25 cellular contexts compared by ENCODE assay signal in the genomic region with DNA sequence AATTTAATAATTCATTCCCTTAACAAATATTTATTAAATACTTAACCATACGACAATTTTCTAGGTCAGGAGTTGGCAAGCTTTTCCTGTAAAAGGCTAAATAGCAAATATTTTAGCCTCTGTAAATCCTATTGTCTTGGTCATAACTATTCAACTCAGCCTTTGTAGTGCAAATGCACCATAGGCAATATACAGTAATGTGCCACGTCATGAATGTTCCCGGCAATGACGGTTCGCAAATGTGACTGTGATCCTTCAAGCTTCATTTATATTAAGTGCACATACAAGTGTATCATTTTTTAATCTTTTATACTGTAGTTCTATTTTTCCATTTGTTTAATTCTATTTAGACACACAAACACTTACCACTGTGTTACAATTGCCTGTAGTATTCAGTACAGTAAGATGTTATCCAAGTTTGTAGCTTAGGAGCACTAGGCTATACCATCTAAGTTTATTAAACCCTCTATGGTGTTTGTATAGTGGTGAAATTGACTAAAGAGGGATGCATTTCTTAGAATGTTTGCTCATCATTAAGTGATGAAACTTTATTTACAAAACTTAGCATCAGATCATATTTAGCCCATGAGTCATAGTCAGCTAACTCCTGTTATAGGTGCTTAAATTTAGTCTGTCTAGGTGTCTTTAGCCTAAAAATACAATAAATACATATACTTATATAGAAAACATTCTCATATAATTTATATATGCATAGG.
"Had no signal": no experiment of that assay in that cellular context is flagged by ENCODE, and none has a peak within 500 bp of the region (broad histone marks: within the 10 kb centered on the region; RNA-seq: fewer than 3 reads in every experiment).

No MANE protein-coding gene starts in this region.

- H3K27ac ChIP-seq: coronary artery, left ventricle myocardium inferior, neural progenitor cell, sigmoid colon, transverse colon, WERI-Rb-1 had no signal

- H3K36me3 ChIP-seq: left ventricle myocardium inferior, neural progenitor cell, sigmoid colon, transverse colon, WERI-Rb-1 had no signal

- H3K4me1 Mint-ChIP-seq: activated naive CD8-positive, alpha-beta T cell treated with anti-CD3 and anti-CD28 coated beads for 36 hours; endodermal cell; mesothelial cell of epicardium; naive thymus-derived CD8-positive, alpha-beta T cell; neural progenitor cell; stimulated activated naive B cell treated with anti-CD40 and anti-IgM and Interleukin-4, amounts not matched to agents 10 μg/mL and 1 μg/mL and 100 μg/mL, for 72 hours had no signal

- H3K9me3 ChIP-seq: left ventricle myocardium inferior, sigmoid colon, transverse colon had no signal

- H3K4me3 ChIP-seq: coronary artery, left ventricle myocardium inferior, neural progenitor cell, sigmoid colon, smooth muscle cell, transverse colon had no signal

- H3K4me2 ChIP-seq: neural progenitor cell, smooth muscle cell had no signal

- ATAC-seq: naive thymus-derived CD8-positive, alpha-beta T cell; stimulated activated naive B cell treated with anti-CD40 and anti-IgM and Interleukin-4, amounts not matched to agents 10 μg/mL and 1 μg/mL and 100 μg/mL, for 72 hours had no signal

- H3K36me3 Mint-ChIP-seq: activated naive CD8-positive, alpha-beta T cell treated with anti-CD3 and anti-CD28 coated beads for 36 hours; mesothelial cell of epicardium; naive thymus-derived CD8-positive, alpha-beta T cell; neural progenitor cell; stimulated activated naive B cell treated with anti-CD40 and anti-IgM and Interleukin-4, amounts not matched to agents 10 μg/mL and 1 μg/mL and 100 μg/mL, for 72 hours had no signal

- H3K4me3 Mint-ChIP-seq: activated naive CD8-positive, alpha-beta T cell treated with anti-CD3 and anti-CD28 coated beads for 36 hours; endodermal cell; mesothelial cell of epicardium; naive thymus-derived CD8-positive, alpha-beta T cell; neural progenitor cell; stimulated activated naive B cell treated with anti-CD40 and anti-IgM and Interleukin-4, amounts not matched to agents 10 μg/mL and 1 μg/mL and 100 μg/mL, for 72 hours; T-helper 2 cell treated with Interferon-gamma antibody and Interleukin-4, amounts not matched to agents 5 μg/mL and 100 μg/mL, for 36 hours had no signal

- FAIRE-seq: urothelium cell line had no signal

- DNase-seq: activated CD4-positive, CD25-positive, alpha-beta regulatory T cell treated with anti-CD3 and anti-CD28 coated beads, Interleukin-2, amount 50 U/mL, for 72 hours; activated CD8-positive, alpha-beta memory T cell treated with anti-CD3 and anti-CD28 coated beads for 24 hours; activated CD8-positive, alpha-beta memory T cell treated with anti-CD3 and anti-CD28 coated beads, Interleukin-2, amount 50 U/mL, for 48 hours; activated naive CD4-positive, alpha-beta T cell treated with Interleukin-2 at 50 U/mL for 16 hours; activated naive CD8-positive, alpha-beta T cell treated with anti-CD3 and anti-CD28 coated beads for 36 hours; activated T-cell treated with anti-CD3 and anti-CD28 coated beads, Interleukin-2, amount 50 U/mL, for 48 hours; amniotic stem cell; cerebellar nuclear complex; endodermal cell; foreskin fibroblast; left ventricle myocardium inferior; naive thymus-derived CD8-positive, alpha-beta T cell; posterior cingulate gyrus; sigmoid colon; stimulated activated CD4-positive, alpha-beta T cell treated with anti-CD3 and anti-CD28 coated beads, Interleukin-15, amount 100 ng/mL, for 24 hours; stimulated activated CD8-positive, alpha-beta memory T cell treated with anti-CD3 and anti-CD28 coated beads, Interleukin-4, amount 100 ng/mL, for 48 hours; stimulated activated naive B cell treated with anti-CD40 and anti-IgM and Interleukin-4, amounts not matched to agents 10 μg/mL and 1 μg/mL and 100 μg/mL, for 72 hours; transverse colon; WERI-Rb-1 had no signal

- H3K9me3 Mint-ChIP-seq: endodermal cell, neural progenitor cell had no signal

- H3K27me3 ChIP-seq: neural progenitor cell, sigmoid colon, transverse colon had no signal

- H3K4me1 ChIP-seq: left ventricle myocardium inferior, neural progenitor cell, sigmoid colon, transverse colon had no signal

- H3K9ac ChIP-seq: neural progenitor cell had no signal

- H3K27me3 Mint-ChIP-seq: activated naive CD8-positive, alpha-beta T cell treated with anti-CD3 and anti-CD28 coated beads for 36 hours; naive thymus-derived CD8-positive, alpha-beta T cell; stimulated activated naive B cell treated with anti-CD40 and anti-IgM and Interleukin-4, amounts not matched to agents 10 μg/mL and 1 μg/mL and 100 μg/mL, for 72 hours had no signal

- H2AFZ ChIP-seq: neural progenitor cell had no signal
